20 cellular contexts compared by ENCODE assay signal in genomic region chr2:120897399-120897798, GRCh38.
"Had no signal": no experiment of that assay in that cellular context is flagged by ENCODE, and none has a peak within 500 bp of the region (broad histone marks: within the 10 kb centered on the region; RNA-seq: fewer than 3 reads in every experiment).

No MANE protein-coding gene starts in this region.

- H3K27me3 ChIP-seq: tibial artery, upper lobe of right lung, vagina had no signal

- H3K9me3 ChIP-seq: heart left ventricle, neutrophil, psoas muscle, spleen, tibial artery, upper lobe of right lung, vagina had no signal

- H3K27ac ChIP-seq: coronary artery, heart left ventricle, neutrophil, psoas muscle, spleen, tibial artery, upper lobe of right lung, vagina had no signal

- H3K9me3 Mint-ChIP-seq: natural killer cell; stimulated activated memory B cell treated with anti-CD40 and anti-IgM and Interleukin-4, amounts not matched to agents 10 μg/mL and 1 μg/mL and 100 μg/mL, for 72 hours; stimulated activated naive CD8-positive, alpha-beta T cell treated with anti-CD3 and anti-CD28 coated beads, Interleukin-15, Interleukin-2, amounts not matched to agents 100 ng/mL and 50 ng/mL, for 24 hours had no signal

- H3K27me3 Mint-ChIP-seq: stimulated activated naive CD8-positive, alpha-beta T cell treated with anti-CD3 and anti-CD28 coated beads, Interleukin-15, Interleukin-2, amounts not matched to agents 100 ng/mL and 50 ng/mL, for 24 hours had no signal

- DNase-seq: effector CD4-positive, alpha-beta T cell; foreskin melanocyte; hippocampal formation; kidney glomerular epithelial cell; natural killer cell; retina; spleen; stimulated activated CD4-positive, alpha-beta T cell treated with anti-CD3 and anti-CD28 coated beads, Interleukin-15, amount 100 ng/mL, for 24 hours; stimulated activated CD4-positive, alpha-beta T cell treated with anti-CD3 and anti-CD28 coated beads, Interleukin-1b, Interleukin-23, amount 100 ng/mL, for 48 hours; stimulated activated CD4-positive, alpha-beta T cell treated with anti-CD3 and anti-CD28 coated beads, Interleukin-4, amount 100 ng/mL, for 24 hours; tibial artery; upper lobe of right lung had no signal

- H3K4me3 Mint-ChIP-seq: natural killer cell; stimulated activated memory B cell treated with anti-CD40 and anti-IgM and Interleukin-4, amounts not matched to agents 10 μg/mL and 1 μg/mL and 100 μg/mL, for 72 hours; stimulated activated naive CD8-positive, alpha-beta T cell treated with anti-CD3 and anti-CD28 coated beads, Interleukin-15, Interleukin-2, amounts not matched to agents 100 ng/mL and 50 ng/mL, for 24 hours had no signal

- H3K4me1 ChIP-seq: upper lobe of right lung, vagina had no signal

- H3K27ac Mint-ChIP-seq: natural killer cell; stimulated activated memory B cell treated with anti-CD40 and anti-IgM and Interleukin-4, amounts not matched to agents 10 μg/mL and 1 μg/mL and 100 μg/mL, for 72 hours; stimulated activated naive CD8-positive, alpha-beta T cell treated with anti-CD3 and anti-CD28 coated beads, Interleukin-15, Interleukin-2, amounts not matched to agents 100 ng/mL and 50 ng/mL, for 24 hours had no signal

- ATAC-seq: heart left ventricle; natural killer cell; psoas muscle; sciatic nerve; stimulated activated memory B cell treated with anti-CD40 and anti-IgM and Interleukin-4, amounts not matched to agents 10 μg/mL and 1 μg/mL and 100 μg/mL, for 72 hours; upper lobe of right lung had no signal

- H3K4me3 ChIP-seq: coronary artery, heart left ventricle, psoas muscle, spleen, tibial artery, upper lobe of right lung, vagina had no signal

- H3K36me3 ChIP-seq: heart left ventricle, neutrophil, spleen, tibial artery, upper lobe of right lung, vagina had no signal

- H3K4me1 Mint-ChIP-seq: natural killer cell; stimulated activated memory B cell treated with anti-CD40 and anti-IgM and Interleukin-4, amounts not matched to agents 10 μg/mL and 1 μg/mL and 100 μg/mL, for 72 hours had no signal

- H3K36me3 Mint-ChIP-seq: natural killer cell; stimulated activated memory B cell treated with anti-CD40 and anti-IgM and Interleukin-4, amounts not matched to agents 10 μg/mL and 1 μg/mL and 100 μg/mL, for 72 hours had no signal
